In the genomic region with DNA sequence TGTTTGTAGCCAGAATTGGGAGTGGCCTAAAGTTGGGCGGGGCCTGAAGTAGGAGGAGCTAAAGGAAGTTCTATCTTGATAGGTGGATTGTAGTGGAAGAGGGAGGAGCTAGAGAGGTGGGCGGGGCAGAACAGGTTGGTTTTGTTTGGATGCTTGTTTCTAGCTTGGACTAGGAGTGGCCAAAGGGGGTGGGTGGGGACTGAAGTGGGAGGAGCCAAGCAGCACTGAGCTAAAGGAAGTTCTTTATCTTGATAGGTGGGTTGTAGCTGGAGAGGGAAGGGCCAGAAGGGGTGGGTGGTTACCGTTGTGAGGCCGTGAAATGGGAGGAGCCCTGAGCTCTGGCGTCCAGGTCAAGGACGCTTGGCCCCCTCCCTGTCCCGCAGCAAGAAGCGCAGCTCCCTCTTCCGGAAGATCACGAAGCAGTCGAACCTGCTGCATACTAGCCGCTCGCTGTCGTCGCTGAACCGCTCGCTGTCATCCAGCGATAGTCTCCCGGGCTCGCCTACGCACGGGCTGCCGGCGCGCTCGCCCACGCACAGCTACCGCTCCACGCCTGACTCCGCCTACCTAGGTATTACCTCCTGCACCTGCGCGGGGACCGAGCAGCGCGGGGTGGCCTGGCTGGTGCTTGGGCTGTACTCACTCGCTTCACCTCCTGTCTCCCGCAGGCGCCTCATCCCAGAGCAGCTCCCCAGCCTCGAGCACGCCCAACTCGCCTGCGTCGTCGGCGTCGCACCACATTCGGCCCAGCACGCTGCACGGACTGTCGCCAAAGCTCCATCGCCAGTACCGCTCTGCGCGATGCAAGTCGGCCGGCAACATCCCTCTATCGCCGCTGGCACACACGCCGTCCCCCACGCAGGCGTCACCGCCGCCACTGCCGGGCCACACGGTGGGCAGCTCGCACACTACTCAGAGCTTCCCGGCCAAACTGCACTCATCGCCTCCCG, we compare ENCODE assay signal across 8 cellular contexts. TPM values are rescaled to one million over a fixed set of nuclear protein-coding genes. Genes with fewer than 3 reads are reported as not detected.
A peak's percentile ranks its signal among the peaks of the same experiment; 100 is the strongest.
DNase-seq lines count a peak whose midpoint lies in the region; ATAC-seq, FAIRE-seq and TF ChIP-seq lines count a peak whose summit lies in the region.

No MANE protein-coding gene starts in this region.

- no peak overlapping the region for H2AFZ ChIP-seq in MM.1S (ENCODE audit: low read length)

- H3K9ac ChIP-seq in MM.1S (ENCODE audit: low read length) (no peak overlapping the region), skeletal muscle tissue (ENCODE audit: low read depth in 1 of 3, low read length in 3 of 3) (peak overlapping the region in 1 of 3 donors; percentile 25)

- H3K27ac ChIP-seq in MM.1S (ENCODE audit: low read length) (no peak overlapping the region), skeletal muscle tissue (ENCODE audit: low read depth, low read length) (no peak overlapping the region)

- H3K36me3 Mint-ChIP-seq in activated T-cell treated with anti-CD3 and anti-CD28 coated beads, Interleukin-2, amount 50 U/mL, for 72 hours (ENCODE audit: insufficient read depth in 2 of 2), result peaks cover 6 to 8% of the 10 kb centered on the region in 2 donors

- H3K27ac Mint-ChIP-seq in activated T-cell treated with anti-CD3 and anti-CD28 coated beads, Interleukin-2, amount 50 U/mL, for 72 hours, result no peak overlapping the region

- intact Hi-C loops in Right ventricle myocardium superior (cut with DNase I), result no loop called here

- no peak for TF ChIP-seq CTCF in MM.1S (IDR thresholded peaks at IDR 0.05; ENCODE audit: low read length)

- H3K4me3 Mint-ChIP-seq in activated T-cell treated with anti-CD3 and anti-CD28 coated beads, Interleukin-2, amount 50 U/mL, for 72 hours, result peak overlapping the region in 1 of 2 donors; percentile 25

- no peaks in the 10 kb centered on the region for H3F3A ChIP-seq in MM.1S (ENCODE audit: insufficient read depth, low read length)

- peaks cover 0 to 2% of the 10 kb centered on the region in 2 donors for H3K9me3 Mint-ChIP-seq in activated T-cell treated with anti-CD3 and anti-CD28 coated beads, Interleukin-2, amount 50 U/mL, for 72 hours

- H3K79me2 ChIP-seq in MM.1S (ENCODE audit: low read length), result no peaks in the 10 kb centered on the region

- peak; percentile 62 for DNase-seq in Caki2 (ENCODE audit: low read depth)
- peak; percentile 25 for DNase-seq in MM.1S
- peak; percentile 59 to 67 for DNase-seq in activated T-cell treated with anti-CD3 and anti-CD28 coated beads, Interleukin-2, amount 50 U/mL, for 72 hours
- DNase-seq in Right ventricle myocardium superior, result peak; percentile 55
- no peak for DNase-seq in HTR-8/SVneo (ENCODE audit: insufficient read length, low spot score)

- in situ Hi-C loops in Caki2 (cut with HindIII; ENCODE audit: low pct_unique_long_range_greater_than_20kb, low sequenced_read_pairs), result no loop called here

- no peak overlapping the region for H3K4me2 ChIP-seq in MM.1S (ENCODE audit: low read depth, low read length)

- FAIRE-seq in HTR-8/SVneo (lab: Jason Lieb, UNC), result no peak

- H3K36me3 ChIP-seq in MM.1S (replicated peaks; ENCODE audit: insufficient read depth, low read length) (no peaks in the 10 kb centered on the region), skeletal muscle tissue (ENCODE audit: control insufficient read depth in 3 of 3, insufficient read depth in 3 of 3, low read length in 3 of 3) (peaks cover 11 to 14% (median 12%) of the 10 kb centered on the region in 3 donors)

- H3K4me3 ChIP-seq in MM.1S (ENCODE audit: low read length) (no peak overlapping the region), skeletal muscle tissue (ENCODE audit: low read length in 3 of 3) (peak overlapping the region in 2 of 3 donors; percentile 5 to 49)

- peak; percentile 71 to 75 for ATAC-seq in activated T-cell treated with anti-CD3 and anti-CD28 coated beads, Interleukin-2, amount 50 U/mL, for 72 hours (replicated peaks in 1 of 2)
- ATAC-seq in Right ventricle myocardium superior (ENCODE audit: poor library complexity), result peak; percentile 77
- ATAC-seq in GM21786 (IDR thresholded peaks at IDR 0.05; ENCODE audit: unreplicated experiment), result no peak
- ATAC-seq in HG02588 (IDR thresholded peaks at IDR 0.05; ENCODE audit: unreplicated experiment), result no peak

- H3K4me1 ChIP-seq in MM.1S (ENCODE audit: low read length) (no peaks in the 10 kb centered on the region), skeletal muscle tissue (ENCODE audit: control insufficient read depth in 3 of 3, insufficient read depth in 3 of 3, low read length in 3 of 3) (peaks cover 0 to 9% (median 7%) of the 10 kb centered on the region in 3 donors)

- H3K27me3 Mint-ChIP-seq in activated T-cell treated with anti-CD3 and anti-CD28 coated beads, Interleukin-2, amount 50 U/mL, for 72 hours (ENCODE audit: low read depth), result no peaks in the 10 kb centered on the region

- H3K9me2 ChIP-seq in MM.1S (replicated peaks; ENCODE audit: insufficient read depth, low read length), result no peaks in the 10 kb centered on the region

- H3K27me3 ChIP-seq in MM.1S (replicated peaks; ENCODE audit: insufficient read depth, low read length), result no peaks in the 10 kb centered on the region
- peaks cover 5 to 13% (median 7%) of the 10 kb centered on the region in 3 donors for H3K27me3 ChIP-seq in skeletal muscle tissue (ENCODE audit: control insufficient read depth in 3 of 3, insufficient read depth in 3 of 3, low read length in 3 of 3)

- no peaks in the 10 kb centered on the region for H4K20me1 ChIP-seq in MM.1S (ENCODE audit: insufficient read depth, low read length)

- no peaks in the 10 kb centered on the region for H3K4me1 Mint-ChIP-seq in activated T-cell treated with anti-CD3 and anti-CD28 coated beads, Interleukin-2, amount 50 U/mL, for 72 hours (ENCODE audit: low read depth)

- H3K9me3 ChIP-seq in MM.1S (replicated peaks; ENCODE audit: insufficient read depth, low read length), result no peaks in the 10 kb centered on the region
- H3K9me3 ChIP-seq in skeletal muscle tissue (ENCODE audit: control insufficient read depth in 3 of 3, low read length in 3 of 3), result no peaks in the 10 kb centered on the region

RNA-seq across cellular contexts. Expression of a gene that starts 8.0 kb away (rescaled TPM):
- total RNA-seq in Caki2 (2014; rRNA removed; shearing (Covaris generic); ENCODE audit: low replicate concordance), result 68.6 and 83.9 TPM in 2 replicates
- 10 to 100 TPM; 34.5 to 39.1 TPM for total RNA-seq in activated T-cell treated with anti-CD3 and anti-CD28 coated beads, Interleukin-2, amount 50 U/mL, for 72 hours
- total RNA-seq in Right ventricle myocardium superior (16.9 TPM), skeletal muscle tissue (10.4 TPM)

RNA-seq across cellular contexts. Expression of a gene that starts 13.8 kb away (rescaled TPM):
- total RNA-seq in Caki2 (2014; rRNA removed; shearing (Covaris generic); ENCODE audit: low replicate concordance), result 3.5 TPM in 1 of 2 replicates, not detected in the other
- total RNA-seq in activated T-cell treated with anti-CD3 and anti-CD28 coated beads, Interleukin-2, amount 50 U/mL, for 72 hours, result under 1 TPM; 0.19 to 0.58 TPM
- total RNA-seq in Right ventricle myocardium superior (not detected), skeletal muscle tissue (2.1 TPM)

RNA-seq across cellular contexts. Expression of a gene that starts 17.7 kb away (rescaled TPM):
- 38.0 and 66.1 TPM in 2 replicates for total RNA-seq in Caki2 (2014; rRNA removed; shearing (Covaris generic); ENCODE audit: low replicate concordance)
- 10 to 100 TPM; 23.2 to 25.1 TPM for total RNA-seq in activated T-cell treated with anti-CD3 and anti-CD28 coated beads, Interleukin-2, amount 50 U/mL, for 72 hours
- total RNA-seq in Right ventricle myocardium superior, result 39.5 TPM
- total RNA-seq in skeletal muscle tissue, result 39.7 TPM

RNA-seq across cellular contexts. Expression of a gene that starts 34.9 kb away (rescaled TPM):
- total RNA-seq in Caki2 (2014; rRNA removed; shearing (Covaris generic); ENCODE audit: low replicate concordance), result 1.8 and 20.8 TPM in 2 replicates
- 1 to 10 TPM; 5.8 to 6.0 TPM for total RNA-seq in activated T-cell treated with anti-CD3 and anti-CD28 coated beads, Interleukin-2, amount 50 U/mL, for 72 hours
- total RNA-seq in Right ventricle myocardium superior, result not detected
- total RNA-seq in skeletal muscle tissue, result not detected

RNA-seq across cellular contexts. Expression of a gene that starts 38.8 kb away (rescaled TPM):
- not detected in 2 replicates for total RNA-seq in Caki2 (2014; rRNA removed; shearing (Covaris generic); ENCODE audit: low replicate concordance)
- not detected for total RNA-seq in activated T-cell treated with anti-CD3 and anti-CD28 coated beads, Interleukin-2, amount 50 U/mL, for 72 hours
- total RNA-seq in Right ventricle myocardium superior (not detected), skeletal muscle tissue (not detected)

Comparison
In these comparisons a context has a peak if more than half of its experiments do, and no peak if none do; other contexts are left out.
1. ATAC-seq: peak in activated T-cell treated with anti-CD3 and anti-CD28 coated beads, Interleukin-2, amount 50 U/mL, for 72 hours (2 of 2) and Right ventricle myocardium superior (single experiment); none in GM21786 (single experiment) and HG02588 (single experiment).